Comparison of ENCODE assay signal across 17 cellular contexts in the genomic region with DNA sequence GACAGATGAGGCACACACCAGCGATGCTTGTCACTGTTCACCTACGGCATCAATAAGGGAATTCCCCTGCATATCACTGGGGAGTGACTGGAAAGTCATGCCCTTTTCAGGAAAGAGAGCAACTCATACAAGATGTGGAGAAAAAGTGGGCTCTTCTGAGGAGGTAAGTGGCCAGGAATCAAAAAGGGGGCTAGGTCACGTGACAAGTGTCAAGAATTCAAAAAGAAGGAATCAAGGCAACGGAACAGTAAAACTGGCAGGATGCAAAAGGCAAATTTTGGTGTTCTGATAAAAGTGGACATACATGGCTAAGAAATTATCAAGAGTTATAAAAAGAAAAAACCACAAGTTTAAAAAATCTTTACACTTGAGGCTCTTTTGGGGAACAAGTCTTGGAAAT.
DNase-seq lines count a peak whose midpoint lies in the region; ATAC-seq, FAIRE-seq and TF ChIP-seq lines count a peak whose summit lies in the region.
"Had no signal": no experiment of that assay in that cellular context is flagged by ENCODE, and none has a peak within 500 bp of the region (broad histone marks: within the 10 kb centered on the region; RNA-seq: fewer than 3 reads in every experiment).

No MANE protein-coding gene starts in this region.

- H3K27ac ChIP-seq in OCI-LY3 (ENCODE audit: low read length), result no peak overlapping the region
- no peak overlapping the region for H3K27ac ChIP-seq in K562 (ENCODE audit: extremely low read depth, low read depth, low read length)
- H3K27ac ChIP-seq in trophoblast cell (ENCODE audit: low read depth, low read length), result no peak overlapping the region
- no peak overlapping the region for H3K27ac ChIP-seq in Karpas-422 (ENCODE audit: low read length)

- no peak overlapping the region for H4K12ac ChIP-seq in trophoblast cell (ENCODE audit: low read depth, low read length)

- intact Hi-C loops in K562 (cut with micrococcal nuclease), result no loop called here

- H4K91ac ChIP-seq in trophoblast cell (ENCODE audit: low read depth, low read length), result no peak overlapping the region

- no peak overlapping the region for H2BK5ac ChIP-seq in trophoblast cell (ENCODE audit: low read depth, low read length, poor library complexity)

- no peaks in the 10 kb centered on the region for H3K79me2 ChIP-seq in OCI-LY3 (ENCODE audit: low read length)
- H3K79me2 ChIP-seq in K562 (ENCODE audit: control insufficient read depth, insufficient read depth, low read length), result no peaks in the 10 kb centered on the region
- H3K79me2 ChIP-seq in trophoblast cell (ENCODE audit: control insufficient read depth, insufficient read depth, low read length, poor library complexity), result no peaks in the 10 kb centered on the region
- no peaks in the 10 kb centered on the region for H3K79me2 ChIP-seq in Karpas-422 (ENCODE audit: low read length)

- H3K4me3 ChIP-seq in OCI-LY3 (ENCODE audit: low read length), result no peak overlapping the region
- no peak overlapping the region for H3K4me3 ChIP-seq in K562
- no peak overlapping the region for H3K4me3 ChIP-seq in trophoblast cell (ENCODE audit: low read depth, low read length)
- no peak overlapping the region for H3K4me3 ChIP-seq in Karpas-422 (ENCODE audit: low read length)

- in situ Hi-C loops in K562 (cut with MboI), result no loop called here

- 2% methylated on average over 4 of the region's 4 CpGs for WGBS in K562 (ENCODE audit: insufficient coverage, low coverage, missing lambda C conversion rate)
- WGBS in trophoblast cell (ENCODE audit: extremely low coverage, insufficient coverage, insufficient read length), result no CpG with 5 or more reads among the region's 4 CpGs

- TF ChIP-seq POLR2A in K562 (conservative IDR thresholded peaks at IDR 0.05), result no peak

- no peak overlapping the region for H2AFZ ChIP-seq in OCI-LY3 (ENCODE audit: low read depth, low read length)
- H2AFZ ChIP-seq in K562 (ENCODE audit: low read depth, low read length), result no peak overlapping the region
- H2AFZ ChIP-seq in trophoblast cell (ENCODE audit: insufficient read depth, low read length, poor library complexity), result no peak overlapping the region
- no peak overlapping the region for H2AFZ ChIP-seq in Karpas-422 (ENCODE audit: low read length)

- peak overlapping the region; percentile 17 for H3K23ac ChIP-seq in trophoblast cell (ENCODE audit: low read length)

- TF ChIP-seq EP300 in K562 (IDR thresholded peaks at IDR 0.05; ENCODE audit: low read length), result no peak

- no peak for ATAC-seq in K562
- no peak for ATAC-seq in GM21723 (IDR thresholded peaks at IDR 0.05; ENCODE audit: unreplicated experiment)
- no peak for ATAC-seq in GM18519 (IDR thresholded peaks at IDR 0.05; ENCODE audit: low FRiP score, unreplicated experiment)

- FAIRE-seq in K562 (lab: Jason Lieb, UNC), result no peak
- FAIRE-seq: GM19239, H1 had no signal

- no peak for TF ChIP-seq CTCF in OCI-LY3 (IDR thresholded peaks at IDR 0.05; ENCODE audit: low read depth, low read length)
- TF ChIP-seq CTCF in K562 (IDR thresholded peaks at IDR 0.05 in 2 of 3, conservative IDR thresholded peaks at IDR 0.05 in 1 of 3; ENCODE audit: insufficient read depth in 2 of 3, low read depth in 1 of 3, low read length in 3 of 3), result no peak

- CTCF ChIA-PET in K562 (lab: Yijun Ruan, JAX; ENCODE audit: low intra/inter-chr PET ratio), result no interaction called here

- peaks cover 24% of the 10 kb centered on the region for H3K27me3 ChIP-seq in OCI-LY3 (ENCODE audit: low read depth, low read length)
- H3K27me3 ChIP-seq in K562 (ENCODE audit: control insufficient read depth in 2 of 2, insufficient read depth in 2 of 2, low read length in 2 of 2), result peaks cover 0 to 7% of the 10 kb centered on the region in 2 experiments; a peak in 3 of 5 replicates
- no peaks in the 10 kb centered on the region for H3K27me3 ChIP-seq in trophoblast cell (ENCODE audit: insufficient read depth, low read length)
- H3K27me3 ChIP-seq in Karpas-422 (ENCODE audit: low read length), result no peaks in the 10 kb centered on the region

- no peaks in the 10 kb centered on the region for H3K9me2 ChIP-seq in Karpas-422 (replicated peaks; ENCODE audit: insufficient read depth, low read length)

- H2BK12ac ChIP-seq in trophoblast cell (ENCODE audit: low read length), result no peak overlapping the region

- no peak overlapping the region for H4K8ac ChIP-seq in trophoblast cell (ENCODE audit: low read depth, low read length)

- no peaks in the 10 kb centered on the region for H3K79me1 ChIP-seq in trophoblast cell (ENCODE audit: low read length)

- H3K9ac ChIP-seq in OCI-LY3 (ENCODE audit: low read length), result no peak overlapping the region
- H3K9ac ChIP-seq in K562 (ENCODE audit: insufficient read depth in 1 of 2, low read depth in 2 of 2, low read length in 2 of 2), result no peak overlapping the region
- H3K9ac ChIP-seq in trophoblast cell (ENCODE audit: low read length), result no peak overlapping the region
- no peak overlapping the region for H3K9ac ChIP-seq in Karpas-422 (ENCODE audit: low read length)

- no TSS peak for BruUV-seq in K562 (replicated peaks; lab: Mats Ljungman, UMichigan)

- H3K4me2 ChIP-seq in OCI-LY3 (ENCODE audit: low read length), result peak overlapping the region; percentile 34
- no peak overlapping the region for H3K4me2 ChIP-seq in K562 (ENCODE audit: insufficient read depth, low read length)
- H3K4me2 ChIP-seq in trophoblast cell (ENCODE audit: low read length), result no peak overlapping the region
- no peak overlapping the region for H3K4me2 ChIP-seq in Karpas-422 (ENCODE audit: low read depth, low read length, poor library complexity, severe bottlenecking)

- no peak overlapping the region for H3K4ac ChIP-seq in trophoblast cell (ENCODE audit: low read depth, low read length)

- no peak overlapping the region for H3K18ac ChIP-seq in trophoblast cell (ENCODE audit: low read length)

- H3K14ac ChIP-seq in trophoblast cell (ENCODE audit: low read length), result no peak overlapping the region

- no peak overlapping the region for H2AK5ac ChIP-seq in trophoblast cell (ENCODE audit: low read length)

- no peak overlapping the region for H2BK120ac ChIP-seq in trophoblast cell (ENCODE audit: insufficient read depth, low read length, poor library complexity)

- H3K36me3 ChIP-seq in OCI-LY3 (replicated peaks; ENCODE audit: low read depth, low read length) (no peaks in the 10 kb centered on the region), K562 (ENCODE audit: control insufficient read depth, insufficient read depth, low read length) (no peaks in the 10 kb centered on the region), trophoblast cell (ENCODE audit: control insufficient read depth in 1 of 2, insufficient read depth in 2 of 2, low read length in 2 of 2) (peaks cover 0 to 3% of the 10 kb centered on the region in 2 experiments), Karpas-422 (ENCODE audit: insufficient read depth, low read length) (no peaks in the 10 kb centered on the region)

- no peaks in the 10 kb centered on the region for H3K9me1 ChIP-seq in K562 (ENCODE audit: control insufficient read depth, insufficient read depth, low read length)

- peaks cover 16% of the 10 kb centered on the region for H3K4me1 ChIP-seq in OCI-LY3 (ENCODE audit: low read length)
- no peaks in the 10 kb centered on the region for H3K4me1 ChIP-seq in K562 (replicated peaks in 1 of 2; ENCODE audit: control insufficient read depth in 2 of 2, insufficient read depth in 2 of 2, low read length in 2 of 2)
- H3K4me1 ChIP-seq in trophoblast cell (ENCODE audit: control insufficient read depth in 1 of 2, insufficient read depth in 2 of 2, low read length in 2 of 2), result no peaks in the 10 kb centered on the region
- H3K4me1 ChIP-seq in Karpas-422 (ENCODE audit: low read length), result no peaks in the 10 kb centered on the region

- POLR2A ChIA-PET in K562 (lab: Yijun Ruan, JAX), result no interaction called here

- DNase-seq in K562 (ENCODE audit: extremely low read depth in 1 of 4, low spot score in 3 of 4) (no peak), trophoblast cell (no peak), Karpas-422 (no peak)
- DNase-seq: C1 segment of cervical spinal cord; Calu3; CD4-positive, alpha-beta memory T cell; COR-L47; DMS53; DMS79 treated with DMSO at 0.1 percent for 48 hours; GF-D8; H7; HCEC 1CT had no signal

- H3K9me3 ChIP-seq in OCI-LY3 (ENCODE audit: insufficient read depth, low read length), result no peaks in the 10 kb centered on the region
- H3K9me3 ChIP-seq in K562 (replicated peaks; ENCODE audit: control insufficient read depth, insufficient read depth, low read depth, low read length), result no peaks in the 10 kb centered on the region
- H3K9me3 ChIP-seq in trophoblast cell (ENCODE audit: insufficient read depth, low read depth, low read length), result peaks cover 5% of the 10 kb centered on the region
- no peaks in the 10 kb centered on the region for H3K9me3 ChIP-seq in Karpas-422 (ENCODE audit: low read length)

- TF ChIP-seq RAD21 in K562 (CRISPR knock-in tag; conservative IDR thresholded peaks at IDR 0.05 in 1 of 2, IDR thresholded peaks at IDR 0.05 in 1 of 2), result no peak

- no peaks in the 10 kb centered on the region for H4K20me1 ChIP-seq in OCI-LY3 (ENCODE audit: insufficient read depth, low read length)
- H4K20me1 ChIP-seq in K562 (replicated peaks; ENCODE audit: control insufficient read depth, insufficient read depth, low read length), result no peaks in the 10 kb centered on the region
- no peaks in the 10 kb centered on the region for H4K20me1 ChIP-seq in Karpas-422 (ENCODE audit: insufficient read depth, low read depth, low read length)

TF ChIP-seq in K562, 482 proteins besides CTCF, POLR2A, EP300 and RAD21 (continues in another document):
- TF ChIP-seq SMARCB1 (IDR thresholded peaks at IDR 0.05; ENCODE audit: insufficient read length, low read depth) (no peak), RAD51 (IDR thresholded peaks at IDR 0.05; ENCODE audit: borderline replicate concordance, low read depth) (peak; percentile 55; the same call in 1 of the 2 replicates), TOE1 (IDR thresholded peaks at IDR 0.05; ENCODE audit: borderline replicate concordance) (no peak), TOE1 (CRISPR knock-in tag; IDR thresholded peaks at IDR 0.05; ENCODE audit: borderline replicate concordance, low read depth) (no peak), RBM39 (optimal IDR thresholded peaks at IDR 0.05; ENCODE audit: low read depth, low read length) (no peak), ZNF707 (CRISPR knock-in tag; conservative IDR thresholded peaks at IDR 0.05) (no peak), ZNF124 (CRISPR knock-in tag; IDR thresholded peaks at IDR 0.05) (no peak), TFE3 (CRISPR knock-in tag; IDR thresholded peaks at IDR 0.05) (peak; percentile 74)
